In genomic region chr5:14305045-14305444, GRCh38 we compare ENCODE assay signal across 1 cellular context.
TF ChIP-seq lines count a peak whose summit lies in the region.

No MANE protein-coding gene starts in this region.

TF ChIP-seq in GM23338, 12 proteins besides CTCF, POLR2A, EP300 and RAD21 (continued from another document):
- no peak for TF ChIP-seq ZNF462 (CRISPR knock-in tag; IDR thresholded peaks at IDR 0.05)
- no peak for TF ChIP-seq STAT1 (IDR thresholded peaks at IDR 0.05; ENCODE audit: unreplicated experiment)
- TF ChIP-seq EZH2phosphoT487 (IDR thresholded peaks at IDR 0.05; ENCODE audit: unreplicated experiment), result no peak
- TF ChIP-seq CREB1 (CRISPR knock-in tag; IDR thresholded peaks at IDR 0.05; ENCODE audit: low read depth), result no peak
- no peak for TF ChIP-seq ZNF114 (CRISPR knock-in tag; IDR thresholded peaks at IDR 0.05)
- TF ChIP-seq JUNB (IDR thresholded peaks at IDR 0.05; ENCODE audit: unreplicated experiment), result no peak
- no peak for TF ChIP-seq REST (IDR thresholded peaks at IDR 0.05; ENCODE audit: unreplicated experiment)
